Comparison of ENCODE assay signal across 1 cellular context in genomic region chr1:157110003-157110402, GRCh38.
TF ChIP-seq lines count a peak whose summit lies in the region.

No MANE protein-coding gene starts in this region.

TF ChIP-seq in SK-N-SH treated with all-trans-retinoic acid at 6 μM for 48 hours, 23 proteins besides CTCF, POLR2A, EP300 and RAD21 (continued from another document):
- no peak for TF ChIP-seq CREB5 (CRISPR knock-in tag; IDR thresholded peaks at IDR 0.05; ENCODE audit: low read depth)
- TF ChIP-seq ZFP30 (CRISPR knock-in tag; IDR thresholded peaks at IDR 0.05): no peak
- TF ChIP-seq, protein P1, sequence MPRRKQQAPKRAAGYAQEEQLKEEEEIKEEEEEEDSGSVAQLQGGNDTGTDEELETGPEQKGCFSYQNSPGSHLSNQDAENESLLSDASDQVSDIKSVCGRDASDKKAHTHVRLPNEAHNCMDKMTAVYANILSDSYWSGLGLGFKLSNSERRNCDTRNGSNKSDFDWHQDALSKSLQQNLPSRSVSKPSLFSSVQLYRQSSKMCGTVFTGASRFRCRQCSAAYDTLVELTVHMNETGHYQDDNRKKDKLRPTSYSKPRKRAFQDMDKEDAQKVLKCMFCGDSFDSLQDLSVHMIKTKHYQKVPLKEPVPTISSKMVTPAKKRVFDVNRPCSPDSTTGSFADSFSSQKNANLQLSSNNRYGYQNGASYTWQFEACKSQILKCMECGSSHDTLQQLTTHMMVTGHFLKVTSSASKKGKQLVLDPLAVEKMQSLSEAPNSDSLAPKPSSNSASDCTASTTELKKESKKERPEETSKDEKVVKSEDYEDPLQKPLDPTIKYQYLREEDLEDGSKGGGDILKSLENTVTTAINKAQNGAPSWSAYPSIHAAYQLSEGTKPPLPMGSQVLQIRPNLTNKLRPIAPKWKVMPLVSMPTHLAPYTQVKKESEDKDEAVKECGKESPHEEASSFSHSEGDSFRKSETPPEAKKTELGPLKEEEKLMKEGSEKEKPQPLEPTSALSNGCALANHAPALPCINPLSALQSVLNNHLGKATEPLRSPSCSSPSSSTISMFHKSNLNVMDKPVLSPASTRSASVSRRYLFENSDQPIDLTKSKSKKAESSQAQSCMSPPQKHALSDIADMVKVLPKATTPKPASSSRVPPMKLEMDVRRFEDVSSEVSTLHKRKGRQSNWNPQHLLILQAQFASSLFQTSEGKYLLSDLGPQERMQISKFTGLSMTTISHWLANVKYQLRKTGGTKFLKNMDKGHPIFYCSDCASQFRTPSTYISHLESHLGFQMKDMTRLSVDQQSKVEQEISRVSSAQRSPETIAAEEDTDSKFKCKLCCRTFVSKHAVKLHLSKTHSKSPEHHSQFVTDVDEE (CRISPR knock-in tag; IDR thresholded peaks at IDR 0.05): no peak
- no peak for TF ChIP-seq BACH2 (CRISPR knock-in tag; IDR thresholded peaks at IDR 0.05; ENCODE audit: borderline replicate concordance)
- no peak for TF ChIP-seq RARB (CRISPR knock-in tag; IDR thresholded peaks at IDR 0.05)
- TF ChIP-seq CSRNP3 (CRISPR knock-in tag; IDR thresholded peaks at IDR 0.05): no peak
- no peak for TF ChIP-seq CSDC2 (CRISPR knock-in tag; IDR thresholded peaks at IDR 0.05)
- TF ChIP-seq, protein P2, sequence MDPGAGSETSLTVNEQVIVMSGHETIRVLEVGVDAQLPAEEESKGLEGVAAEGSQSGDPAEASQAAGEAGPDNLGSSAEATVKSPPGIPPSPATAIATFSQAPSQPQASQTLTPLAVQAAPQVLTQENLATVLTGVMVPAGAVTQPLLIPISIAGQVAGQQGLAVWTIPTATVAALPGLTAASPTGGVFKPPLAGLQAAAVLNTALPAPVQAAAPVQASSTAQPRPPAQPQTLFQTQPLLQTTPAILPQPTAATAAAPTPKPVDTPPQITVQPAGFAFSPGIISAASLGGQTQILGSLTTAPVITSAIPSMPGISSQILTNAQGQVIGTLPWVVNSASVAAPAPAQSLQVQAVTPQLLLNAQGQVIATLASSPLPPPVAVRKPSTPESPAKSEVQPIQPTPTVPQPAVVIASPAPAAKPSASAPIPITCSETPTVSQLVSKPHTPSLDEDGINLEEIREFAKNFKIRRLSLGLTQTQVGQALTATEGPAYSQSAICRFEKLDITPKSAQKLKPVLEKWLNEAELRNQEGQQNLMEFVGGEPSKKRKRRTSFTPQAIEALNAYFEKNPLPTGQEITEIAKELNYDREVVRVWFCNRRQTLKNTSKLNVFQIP (CRISPR knock-in tag; IDR thresholded peaks at IDR 0.05; ENCODE audit: borderline replicate concordance, low read depth): no peak
- no peak for TF ChIP-seq ISL1 (CRISPR knock-in tag; IDR thresholded peaks at IDR 0.05)
- no peak for TF ChIP-seq ZNF8 (CRISPR knock-in tag; IDR thresholded peaks at IDR 0.05)
- TF ChIP-seq ESRRG (CRISPR knock-in tag; IDR thresholded peaks at IDR 0.05): no peak
- no peak for TF ChIP-seq ZC3H10 (CRISPR knock-in tag; IDR thresholded peaks at IDR 0.05)
